ENCODE assay signal across 32 cellular contexts in genomic region chr1:204170494-204171155, GRCh38. TPM values are rescaled to one million over a fixed set of nuclear protein-coding genes. Genes with fewer than 3 reads are reported as not detected.
"Had no signal": no experiment of that assay in that cellular context is flagged by ENCODE, and none has a peak within 500 bp of the region (broad histone marks: within the 10 kb centered on the region; RNA-seq: fewer than 3 reads in every experiment).

No MANE protein-coding gene starts in this region.

- H3K36me3 Mint-ChIP-seq: neural progenitor cell; stimulated activated memory B cell treated with anti-CD40 and anti-IgM and Interleukin-4, amounts not matched to agents 10 μg/mL and 1 μg/mL and 100 μg/mL, for 72 hours had no signal

- H3K9ac ChIP-seq: neural progenitor cell had no signal

- H3K4me1 ChIP-seq: neural progenitor cell, stomach, thyroid gland, upper lobe of left lung, vagina had no signal

- H3K4me2 ChIP-seq: neural progenitor cell had no signal

- DNase-seq: activated CD4-positive, alpha-beta T cell treated with anti-CD3 and anti-CD28 coated beads for 1 hour; activated CD4-positive, alpha-beta T cell treated with anti-CD3 and anti-CD28 coated beads, Interleukin-2, amount 50 U/mL, for 1 hour; activated CD8-positive, alpha-beta T cell treated with anti-CD3 and anti-CD28 coated beads for 36 hours; activated gamma-delta T cell treated with Interleukin-2 at 50 U/mL for 16 hours; activated naive CD4-positive, alpha-beta T cell treated with anti-CD3 and anti-CD28 coated beads, Interleukin-2, amount 50 U/mL, for 16 hours; activated T-cell treated with anti-CD3 and anti-CD28 coated beads, Interleukin-2, amount 50 U/mL, for 4 hours; amniotic stem cell; central memory CD4-positive, alpha-beta T cell; foreskin fibroblast; head of caudate nucleus; hippocampal formation; natural killer cell; occipital lobe; posterior cingulate gyrus; stimulated activated CD4-positive, alpha-beta T cell treated with anti-CD3 and anti-CD28 coated beads, Interleukin-4, amount 100 ng/mL, for 24 hours; stimulated activated CD8-positive, alpha-beta memory T cell treated with anti-CD3 and anti-CD28 coated beads, Interleukin-4, amount 100 ng/mL, for 48 hours; stomach; T-helper 17 cell; T1000; thyroid gland; upper lobe of left lung had no signal

- H3K27ac Mint-ChIP-seq: activated CD8-positive, alpha-beta T cell treated with anti-CD3 and anti-CD28 coated beads for 36 hours; activated T-helper 17 cell treated with anti-CD3 and anti-CD28 coated beads, Interleukin-2, amount 50 U/mL, for 72 hours; natural killer cell; neural progenitor cell; stimulated activated memory B cell treated with anti-CD40 and anti-IgM and Interleukin-4, amounts not matched to agents 10 μg/mL and 1 μg/mL and 100 μg/mL, for 72 hours; T-helper 17 cell; WTC11 had no signal

- FAIRE-seq: astrocyte had no signal

- H3K27ac ChIP-seq: neural progenitor cell, skin epidermis, stomach, thyroid gland, upper lobe of left lung, vagina had no signal

- H3K4me3 ChIP-seq: lung, neural progenitor cell, skin epidermis, stomach, thyroid gland, upper lobe of left lung, vagina had no signal

- H2AFZ ChIP-seq: neural progenitor cell had no signal

- ATAC-seq: activated CD8-positive, alpha-beta T cell treated with anti-CD3 and anti-CD28 coated beads for 36 hours; activated T-cell treated with anti-CD3 and anti-CD28 coated beads, Interleukin-2, amount 50 U/mL, for 4 hours; activated T-helper 17 cell treated with anti-CD3 and anti-CD28 coated beads, Interleukin-2, amount 50 U/mL, for 72 hours; natural killer cell; sciatic nerve; stimulated activated memory B cell treated with anti-CD40 and anti-IgM and Interleukin-4, amounts not matched to agents 10 μg/mL and 1 μg/mL and 100 μg/mL, for 72 hours; T-helper 17 cell; WTC11 had no signal

- H3K27me3 ChIP-seq: thyroid gland, upper lobe of left lung, vagina had no signal

- H3K36me3 ChIP-seq: neural progenitor cell, stomach, thyroid gland, upper lobe of left lung, vagina had no signal

- H3K9me3 ChIP-seq: thyroid gland had no signal

- H3K4me3 Mint-ChIP-seq: activated CD8-positive, alpha-beta T cell treated with anti-CD3 and anti-CD28 coated beads for 36 hours; activated T-cell treated with anti-CD3 and anti-CD28 coated beads, Interleukin-2, amount 50 U/mL, for 4 hours; activated T-helper 17 cell treated with anti-CD3 and anti-CD28 coated beads, Interleukin-2, amount 50 U/mL, for 72 hours; natural killer cell; neural progenitor cell; stimulated activated memory B cell treated with anti-CD40 and anti-IgM and Interleukin-4, amounts not matched to agents 10 μg/mL and 1 μg/mL and 100 μg/mL, for 72 hours; T-helper 17 cell; WTC11 had no signal

- H3K4me1 Mint-ChIP-seq: activated T-helper 17 cell treated with anti-CD3 and anti-CD28 coated beads, Interleukin-2, amount 50 U/mL, for 72 hours; natural killer cell; neural progenitor cell; stimulated activated memory B cell treated with anti-CD40 and anti-IgM and Interleukin-4, amounts not matched to agents 10 μg/mL and 1 μg/mL and 100 μg/mL, for 72 hours; T-helper 17 cell; WTC11 had no signal

RNA-seq across cellular contexts. Expression of gene REN, which starts 4.5 kb away (rescaled TPM):
- total RNA-seq: activated CD8-positive, alpha-beta T cell treated with anti-CD3 and anti-CD28 coated beads for 36 hours; activated T-cell treated with anti-CD3 and anti-CD28 coated beads, Interleukin-2, amount 50 U/mL, for 4 hours; activated T-helper 17 cell treated with anti-CD3 and anti-CD28 coated beads, Interleukin-2, amount 50 U/mL, for 72 hours; astrocyte; mononuclear cell; natural killer cell; occipital lobe; sciatic nerve; stomach; T-helper 17 cell; thyroid gland; vagina; WTC11 had no signal

RNA-seq across cellular contexts. Expression of gene KISS1, which starts 25.7 kb away (rescaled TPM):
- total RNA-seq: activated CD8-positive, alpha-beta T cell treated with anti-CD3 and anti-CD28 coated beads for 36 hours; activated T-cell treated with anti-CD3 and anti-CD28 coated beads, Interleukin-2, amount 50 U/mL, for 4 hours; activated T-helper 17 cell treated with anti-CD3 and anti-CD28 coated beads, Interleukin-2, amount 50 U/mL, for 72 hours; lung; mononuclear cell; natural killer cell; occipital lobe; sciatic nerve; thyroid gland; vagina had no signal

RNA-seq across cellular contexts. Expression of gene GOLT1A, which starts 43.2 kb away (rescaled TPM):
- total RNA-seq: activated CD8-positive, alpha-beta T cell treated with anti-CD3 and anti-CD28 coated beads for 36 hours; activated T-cell treated with anti-CD3 and anti-CD28 coated beads, Interleukin-2, amount 50 U/mL, for 4 hours; mononuclear cell; natural killer cell; occipital lobe; vagina had no signal
- polyA plus RNA-seq: fibroblast of lung had no signal
